ENCODE assay signal across 18 cellular contexts in genomic region chr15:95848126-95848525, GRCh38.
"Had no signal": no experiment of that assay in that cellular context is flagged by ENCODE, and none has a peak within 500 bp of the region (broad histone marks: within the 10 kb centered on the region; RNA-seq: fewer than 3 reads in every experiment).

No MANE protein-coding gene starts in this region.

- H3K9me3 ChIP-seq: SK-N-SH had no signal

- H3K36me3 Mint-ChIP-seq: IgD-negative memory B cell had no signal

- H3K27ac Mint-ChIP-seq: IgD-negative memory B cell had no signal

- DNase-seq: Kasumi-1, MM.1S, NCI-H1092 treated with DMSO at 0.1 percent for 48 hours, NCI-H1436, NCI-H187, NCI-H2029 treated with DMSO at 0.1 percent for 48 hours, NCI-H2171 treated with DMSO at 0.1 percent for 48 hours, NCI-H345, NCI-H524 treated with DMSO at 0.1 percent for 48 hours, NCI-H69, NCI-H774, RPMI8226, SHP77, SK-N-SH had no signal

- H3K27me3 Mint-ChIP-seq: IgD-negative memory B cell had no signal

- H3K4me3 ChIP-seq: K562 had no signal

- ATAC-seq: K562 had no signal

- H3K4me3 Mint-ChIP-seq: IgD-negative memory B cell had no signal

- H3K27ac ChIP-seq: HL-60, KMS-11 had no signal

- H3K4me1 Mint-ChIP-seq: IgD-negative memory B cell had no signal
